15 cellular contexts compared by ENCODE assay signal in the genomic region with DNA sequence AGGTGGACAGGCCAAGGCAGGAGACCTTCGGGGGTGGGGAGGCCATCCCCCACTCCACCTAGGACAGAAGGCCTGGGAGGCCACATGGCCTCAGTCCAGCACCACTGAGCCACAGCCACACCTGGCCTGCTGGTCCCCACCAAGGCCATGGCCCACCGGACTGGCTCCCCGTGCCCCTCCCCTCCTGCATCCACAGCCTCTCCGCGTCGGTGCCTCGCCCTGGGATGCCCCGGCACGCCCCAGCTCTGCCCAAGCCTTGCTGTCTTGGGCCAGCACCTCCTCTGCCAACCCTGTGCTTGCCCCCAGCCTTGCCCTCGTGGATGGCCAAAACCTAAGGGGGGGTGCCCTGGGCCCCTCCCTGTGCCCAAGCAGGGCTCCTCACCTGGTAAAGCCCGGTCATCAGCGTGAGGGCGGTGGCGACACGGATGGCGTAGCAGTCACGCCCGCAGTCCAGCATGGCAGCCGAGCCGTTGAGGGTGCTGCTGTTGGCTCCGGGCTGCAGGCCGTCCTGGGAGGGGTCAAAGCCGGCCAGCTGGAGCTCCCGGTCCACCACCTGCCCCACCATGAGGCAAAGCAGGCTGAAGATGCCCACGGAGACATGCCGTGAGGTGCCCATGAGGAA. TPM values are rescaled to one million over a fixed set of nuclear protein-coding genes. Genes with fewer than 3 reads are reported as not detected.
DNase-seq lines count a peak whose midpoint lies in the region; ATAC-seq and TF ChIP-seq lines count a peak whose summit lies in the region.
"Had no signal": no experiment of that assay in that cellular context is flagged by ENCODE, and none has a peak within 500 bp of the region (broad histone marks: within the 10 kb centered on the region; RNA-seq: fewer than 3 reads in every experiment).

No MANE protein-coding gene starts in this region.

- peaks cover 25% of the 10 kb centered on the region for H3K4me1 ChIP-seq in left ventricle myocardium inferior
- peaks cover 3 to 17% of the 10 kb centered on the region in 2 donors for H3K4me1 ChIP-seq in neuronal stem cell (ENCODE audit: control insufficient read depth in 2 of 2, insufficient read depth in 1 of 2, low read depth in 1 of 2, low read length in 2 of 2)
- H3K4me1 ChIP-seq in Peyer's patch = peaks cover 3 to 30% (median 12%) of the 10 kb centered on the region in 4 donors
- H3K4me1 ChIP-seq: BE2C had no signal

- no peak overlapping the region for H3K4me2 ChIP-seq in neuronal stem cell (ENCODE audit: insufficient read depth, low read length, poor library complexity, severe bottlenecking)
- H3K4me2 ChIP-seq: GM23338 had no signal

- peak; percentile 24 for DNase-seq in left ventricle myocardium superior
- no peak for DNase-seq in left ventricle myocardium inferior
- peak; percentile 10 for DNase-seq in glutamatergic neuron
- no peak for DNase-seq in neuronal stem cell (ENCODE audit: low spot score)
- no peak for DNase-seq in Peyer's patch
- DNase-seq: CD8-positive, alpha-beta T cell; COR-L47; DMS153; DMS79 treated with DMSO at 0.1 percent for 48 hours; EL; H7; IMR-90 had no signal

- peak overlapping the region; percentile 82 for H3K14ac ChIP-seq in neuronal stem cell (ENCODE audit: low read length)

- peak overlapping the region; percentile 53 for H3K4ac ChIP-seq in neuronal stem cell (ENCODE audit: low read length)

- peaks cover 8% of the 10 kb centered on the region for H3K79me1 ChIP-seq in neuronal stem cell (ENCODE audit: low read depth, low read length)

- H3K36me3 ChIP-seq in left ventricle myocardium inferior (peaks cover 9% of the 10 kb centered on the region), neuronal stem cell (replicated peaks in 1 of 2; ENCODE audit: control insufficient read depth in 2 of 2, insufficient read depth in 2 of 2, low read length in 2 of 2) (peaks cover 0 to 1% of the 10 kb centered on the region in 2 donors), Peyer's patch (peaks cover 0 to 23% (median 0%) of the 10 kb centered on the region in 3 donors)
- H3K36me3 ChIP-seq: BE2C had no signal

- no peak overlapping the region for H4K91ac ChIP-seq in neuronal stem cell (ENCODE audit: low read depth, low read length, poor library complexity)

- peaks cover 2% of the 10 kb centered on the region for H3K4me1 Mint-ChIP-seq in glutamatergic neuron (ENCODE audit: low read depth, unreplicated experiment)

- no peak overlapping the region for H3K27ac Mint-ChIP-seq in glutamatergic neuron (ENCODE audit: unreplicated experiment)
- H3K27ac Mint-ChIP-seq: CD14-positive monocyte; CD8-positive, alpha-beta T cell; GM23338 had no signal

- no peak overlapping the region for H2BK120ac ChIP-seq in neuronal stem cell (ENCODE audit: low read depth, low read length)

- TF ChIP-seq POLR2A in Peyer's patch (IDR thresholded peaks at IDR 0.05) = no peak

- no peak overlapping the region for H3K9ac ChIP-seq in neuronal stem cell (ENCODE audit: low read depth, low read length, poor library complexity)

- H3K27me3 Mint-ChIP-seq in glutamatergic neuron (ENCODE audit: unreplicated experiment) = peaks cover 4% of the 10 kb centered on the region

- no peak for ATAC-seq in left ventricle myocardium superior
- ATAC-seq: CD8-positive, alpha-beta T cell; GM23338 had no signal

- no peaks in the 10 kb centered on the region for H3K9me3 ChIP-seq in left ventricle myocardium inferior (replicated peaks)
- H3K9me3 ChIP-seq in neuronal stem cell (replicated peaks in 1 of 2; ENCODE audit: control insufficient read depth in 2 of 2, insufficient read depth in 1 of 2, low read depth in 1 of 2, low read length in 2 of 2) = no peaks in the 10 kb centered on the region
- no peaks in the 10 kb centered on the region for H3K9me3 ChIP-seq in Peyer's patch
- H3K9me3 ChIP-seq: BE2C had no signal

- H2AK5ac ChIP-seq in neuronal stem cell (ENCODE audit: low read depth, low read length) = no peak overlapping the region

- TF ChIP-seq CTCF in left ventricle myocardium inferior (IDR thresholded peaks at IDR 0.05; ENCODE audit: borderline replicate concordance) (no peak), glutamatergic neuron (IDR thresholded peaks at IDR 0.05; ENCODE audit: partially characterized antibody, unreplicated experiment) (no peak), Peyer's patch (IDR thresholded peaks at IDR 0.05) (no peak)

- no peak overlapping the region for H2BK15ac ChIP-seq in neuronal stem cell (ENCODE audit: low read length)

- WGBS in neuronal stem cell (ENCODE audit: extremely low coverage in 2 of 2, insufficient read length in 2 of 2, insufficient replicate concordance in 1 of 2), 2 donors = no CpG with 5 or more reads among the region's 26 CpGs

- no peak overlapping the region for H2BK5ac ChIP-seq in neuronal stem cell (ENCODE audit: low read length)

- H4K8ac ChIP-seq in neuronal stem cell (ENCODE audit: low read depth, low read length) = peak overlapping the region; percentile 17

- H3K9me3 Mint-ChIP-seq in glutamatergic neuron (ENCODE audit: unreplicated experiment) = peaks cover 3% of the 10 kb centered on the region
- H3K9me3 Mint-ChIP-seq: CD14-positive monocyte; CD8-positive, alpha-beta T cell; GM23338 had no signal

- intact Hi-C loops in left ventricle myocardium superior (cut with micrococcal nuclease) (no loop called here), left ventricle myocardium inferior (cut with micrococcal nuclease) (no loop called here)

- no peak overlapping the region for H2BK12ac ChIP-seq in neuronal stem cell (ENCODE audit: low read length)

- no peak overlapping the region for H3K18ac ChIP-seq in neuronal stem cell (ENCODE audit: low read length)

- no peak overlapping the region for H3K4me3 Mint-ChIP-seq in glutamatergic neuron (ENCODE audit: unreplicated experiment)
- H3K4me3 Mint-ChIP-seq: CD14-positive monocyte; CD8-positive, alpha-beta T cell; GM23338 had no signal

- no peak overlapping the region for H2AFZ ChIP-seq in neuronal stem cell (ENCODE audit: low read length)
- H2AFZ ChIP-seq: GM23338 had no signal

- H3K27ac ChIP-seq in left ventricle myocardium inferior (replicated peaks) (no peak overlapping the region), neuronal stem cell (replicated peaks; ENCODE audit: low read length) (no peak overlapping the region), Peyer's patch (no peak overlapping the region)

- H3K23ac ChIP-seq in neuronal stem cell (ENCODE audit: low read depth, low read length, poor library complexity) = peak overlapping the region; percentile 65

- peaks cover under 1% of the 10 kb centered on the region for H3K27me3 ChIP-seq in left ventricle myocardium inferior (ENCODE audit: low read depth)
- peaks cover 0 to 29% (median 5%) of the 10 kb centered on the region in 3 experiments for H3K27me3 ChIP-seq in neuronal stem cell (ENCODE audit: control insufficient read depth in 3 of 3, insufficient read depth in 3 of 3, low read depth in 1 of 3, low read length in 3 of 3)
- no peaks in the 10 kb centered on the region for H3K27me3 ChIP-seq in Peyer's patch

- no peaks in the 10 kb centered on the region for H3K36me3 Mint-ChIP-seq in glutamatergic neuron (ENCODE audit: unreplicated experiment)

- no peak overlapping the region for H3K4me3 ChIP-seq in left ventricle myocardium inferior
- H3K4me3 ChIP-seq in neuronal stem cell (ENCODE audit: low read length in 2 of 2) = no peak overlapping the region
- no peak overlapping the region for H3K4me3 ChIP-seq in Peyer's patch
- H3K4me3 ChIP-seq: GM23338 had no signal

RNA-seq across cellular contexts. Expression of a gene that starts 2.3 kb away (rescaled TPM):
- not detected for total RNA-seq in left ventricle myocardium superior
- not detected for total RNA-seq in left ventricle myocardium inferior
- total RNA-seq in glutamatergic neuron (ENCODE audit: unreplicated experiment) = 0.54 TPM
- polyA plus RNA-seq in neuronal stem cell (2013, experiment 1 of 2) = 0.13 TPM
- 0.15 TPM for polyA plus RNA-seq in neuronal stem cell (2013, experiment 2 of 2)
- 10 to 100 TPM in 3 of 4 donors, under 1 TPM in 1; 0.83 to 35.7 (median 24.3) TPM for total RNA-seq in Peyer's patch
- total RNA-seq: IMR-90 had no signal

RNA-seq across cellular contexts. Expression of a gene that starts 4.0 kb away (rescaled TPM):
- total RNA-seq in left ventricle myocardium superior (8.7 TPM), left ventricle myocardium inferior (9.0 TPM), glutamatergic neuron (ENCODE audit: unreplicated experiment) (20.3 TPM), Peyer's patch (100 to 1,000 TPM in 1 of 4 donors, 10 to 100 TPM in 3; 40.4 to 114 (median 71.4) TPM)
- polyA plus RNA-seq in neuronal stem cell (2013, experiment 1 of 2) = 6.9 TPM
- polyA plus RNA-seq in neuronal stem cell (2013, experiment 2 of 2) = 5.7 TPM

RNA-seq across cellular contexts. Expression of a gene that starts 17.5 kb away (rescaled TPM):
- 3.6 TPM for total RNA-seq in left ventricle myocardium superior
- total RNA-seq in left ventricle myocardium inferior = 3.5 TPM
- total RNA-seq in glutamatergic neuron (ENCODE audit: unreplicated experiment) = 26.2 TPM
- 5.4 TPM for polyA plus RNA-seq in neuronal stem cell (2013, experiment 1 of 2)
- 5.2 TPM for polyA plus RNA-seq in neuronal stem cell (2013, experiment 2 of 2)
- total RNA-seq in Peyer's patch = 100 to 1,000 TPM in 2 of 4 donors, 10 to 100 TPM in 2; 32.2 to 119 (median 101) TPM

RNA-seq across cellular contexts. Expression of a gene that starts 20.6 kb away (rescaled TPM):
- total RNA-seq in left ventricle myocardium superior (26.6 TPM), left ventricle myocardium inferior (22.4 TPM), glutamatergic neuron (ENCODE audit: unreplicated experiment) (20.9 TPM), Peyer's patch (10 to 100 TPM; 10.3 to 29.7 (median 26.8) TPM)
- 67.8 TPM for polyA plus RNA-seq in neuronal stem cell (2013, experiment 1 of 2)
- 66.3 TPM for polyA plus RNA-seq in neuronal stem cell (2013, experiment 2 of 2)

RNA-seq across cellular contexts. Expression of a gene that starts 58.6 kb away (rescaled TPM):
- total RNA-seq in left ventricle myocardium superior = 19.8 TPM
- total RNA-seq in left ventricle myocardium inferior = 20.3 TPM
- total RNA-seq in glutamatergic neuron (ENCODE audit: unreplicated experiment) = 62.7 TPM
- polyA plus RNA-seq in neuronal stem cell (2013, experiment 1 of 2) = 8.0 TPM
- polyA plus RNA-seq in neuronal stem cell (2013, experiment 2 of 2) = 7.7 TPM
- 100 to 1,000 TPM in 1 of 4 donors, 10 to 100 TPM in 3; 46.1 to 111 (median 56.6) TPM for total RNA-seq in Peyer's patch

Comparison
In these comparisons a context has a peak if more than half of its experiments do, and no peak if none do; other contexts are left out.
1. DNase-seq: peak in left ventricle myocardium superior (single experiment) and glutamatergic neuron (single experiment); none in left ventricle myocardium inferior (single experiment), neuronal stem cell (single experiment) and Peyer's patch (0 of 3).